Comparison of ENCODE assay signal across 29 cellular contexts in the genomic region with DNA sequence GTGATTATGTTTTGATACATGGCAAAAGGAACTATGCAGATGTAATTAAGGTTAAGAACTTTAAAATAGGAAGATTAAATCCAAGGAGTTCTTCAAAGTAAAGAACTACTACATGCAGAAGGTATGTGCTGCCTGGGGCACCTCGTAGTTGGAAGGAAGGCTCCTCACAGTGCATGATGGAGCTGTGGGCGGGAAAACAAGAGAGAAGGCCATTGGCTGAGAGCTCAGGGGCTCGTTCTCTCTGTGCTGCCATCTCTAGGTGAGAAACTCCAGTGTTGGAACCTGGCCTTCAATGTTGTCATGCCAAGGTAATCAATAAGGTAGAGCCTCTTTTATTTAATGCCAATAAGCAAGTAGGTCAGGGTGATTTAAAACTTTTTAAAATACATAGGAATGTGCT.
A peak's percentile ranks its signal among the peaks of the same experiment; 100 is the strongest.
DNase-seq lines count a peak whose midpoint lies in the region; ATAC-seq and TF ChIP-seq lines count a peak whose summit lies in the region.
"Had no signal": no experiment of that assay in that cellular context is flagged by ENCODE, and none has a peak within 500 bp of the region (broad histone marks: within the 10 kb centered on the region; RNA-seq: fewer than 3 reads in every experiment).

No MANE protein-coding gene starts in this region.

- TF ChIP-seq CTCF in epithelial cell of esophagus (IDR thresholded peaks at IDR 0.05; ENCODE audit: insufficient read depth, low read depth, low read length, missing control alignments) (no peak), progenitor cell of endocrine pancreas (IDR thresholded peaks at IDR 0.05; ENCODE audit: unreplicated experiment) (no peak)

- peaks cover 13% of the 10 kb centered on the region for H3K4me1 Mint-ChIP-seq in progenitor cell of endocrine pancreas (ENCODE audit: low read depth)
- H3K4me1 Mint-ChIP-seq: activated CD4-positive, alpha-beta memory T cell treated with anti-CD3 and anti-CD28 coated beads, Interleukin-2, amount 10 ng/mL, durations not matched to agents 7 days and 5 days had no signal

- peak; percentile 7 for DNase-seq in DMS53 (lab: John Stamatoyannopoulos, UW)
- DNase-seq in DMS53 treated with DMSO at 0.1 percent for 48 hours (lab: John Stamatoyannopoulos, UW; ENCODE audit: unreplicated experiment): no peak
- peak; percentile 83 for DNase-seq in NCI-H226
- DNase-seq in epithelial cell of esophagus (ENCODE audit: low read depth): peak; percentile 8
- no peak for DNase-seq in erythroblast (lab: John Stamatoyannopoulos, UW)
- DNase-seq in progenitor cell of endocrine pancreas (ENCODE audit: low spot score, unreplicated experiment): no peak
- no peak for DNase-seq in NCI-H510A treated with DMSO at 0.1 percent for 48 hours (lab: John Stamatoyannopoulos, UW)
- DNase-seq: activated CD4-positive, alpha-beta memory T cell treated with anti-CD3 and anti-CD28 coated beads, Interleukin-2, amount 10 ng/mL, durations not matched to agents 7 days and 5 days; activated CD8-positive, alpha-beta memory T cell treated with anti-CD3 and anti-CD28 coated beads, Interleukin-2, amount 50 U/mL, for 4 hours; activated naive CD4-positive, alpha-beta T cell treated with Interleukin-2 at 50 U/mL for 16 hours; brain microvascular endothelial cell; C1 segment of cervical spinal cord; cerebellar nuclear complex; DND-41; esophagus squamous epithelium; foreskin melanocyte; KBM-7; left cardiac atrium; NCI-H1417 treated with DMSO at 0.1 percent for 48 hours; NCI-H526 treated with DMSO at 0.1 percent for 48 hours; SHP77; stimulated activated CD4-positive, alpha-beta T cell treated with anti-CD3 and anti-CD28 coated beads, Interleukin-4, amount 100 ng/mL, for 24 hours; T-helper 2 cell had no signal

- TF ChIP-seq POLR2A in erythroblast (IDR thresholded peaks at IDR 0.05; ENCODE audit: low read length): no peak

- no peak for ATAC-seq in GM19035 (IDR thresholded peaks at IDR 0.05; ENCODE audit: unreplicated experiment)
- ATAC-seq: activated CD4-positive, CD25-positive, alpha-beta regulatory T cell treated with anti-CD3 and anti-CD28 coated beads, Interleukin-2, amount 50 U/mL, for 24 hours had no signal

- H3K4me3 Mint-ChIP-seq in progenitor cell of endocrine pancreas (ENCODE audit: low read depth): no peak overlapping the region
- H3K4me3 Mint-ChIP-seq: activated CD4-positive, alpha-beta memory T cell treated with anti-CD3 and anti-CD28 coated beads, Interleukin-2, amount 10 ng/mL, durations not matched to agents 7 days and 5 days; activated T-helper 1 cell treated with anti-CD3 and anti-CD28 coated beads, Interleukin-12 subunit alpha, Interleukin-12 subunit beta, Interleukin-2, Interleukin-4 antibody, amounts not matched to agents 30 ng/mL and 10 ng/mL and 1 ng/mL, durations not matched to agents 14 hours and 24 hours and 36 hours; nephron had no signal

- H3K4me3 ChIP-seq in epithelial cell of esophagus (ENCODE audit: low read length): no peak overlapping the region
- H3K4me3 ChIP-seq: esophagus squamous epithelium, tibial nerve had no signal

- no peaks in the 10 kb centered on the region for H3K27me3 Mint-ChIP-seq in progenitor cell of endocrine pancreas
- H3K27me3 Mint-ChIP-seq: activated CD4-positive, alpha-beta memory T cell treated with anti-CD3 and anti-CD28 coated beads, Interleukin-2, amount 10 ng/mL, durations not matched to agents 7 days and 5 days had no signal

- no peak overlapping the region for H3K27ac Mint-ChIP-seq in progenitor cell of endocrine pancreas
- H3K27ac Mint-ChIP-seq: activated CD4-positive, alpha-beta memory T cell treated with anti-CD3 and anti-CD28 coated beads, Interleukin-2, amount 10 ng/mL, durations not matched to agents 7 days and 5 days; activated T-helper 1 cell treated with anti-CD3 and anti-CD28 coated beads, Interleukin-12 subunit alpha, Interleukin-12 subunit beta, Interleukin-2, Interleukin-4 antibody, amounts not matched to agents 30 ng/mL and 10 ng/mL and 1 ng/mL, durations not matched to agents 14 hours and 24 hours and 36 hours; HFFc6; nephron had no signal

- H3K9me3 Mint-ChIP-seq in progenitor cell of endocrine pancreas (ENCODE audit: low read depth): peaks cover 4% of the 10 kb centered on the region
- H3K9me3 Mint-ChIP-seq: activated CD4-positive, alpha-beta memory T cell treated with anti-CD3 and anti-CD28 coated beads, Interleukin-2, amount 10 ng/mL, durations not matched to agents 7 days and 5 days; HFFc6; nephron had no signal

- H3K36me3 Mint-ChIP-seq in progenitor cell of endocrine pancreas (ENCODE audit: insufficient read depth): no peaks in the 10 kb centered on the region

Comparison
In these comparisons a context has a peak if more than half of its experiments do, and no peak if none do; other contexts are left out.
1. DNase-seq: peak in DMS53 (single experiment), NCI-H226 (single experiment) and epithelial cell of esophagus (single experiment); none in DMS53 treated with DMSO at 0.1 percent for 48 hours (single experiment), erythroblast (0 of 2), progenitor cell of endocrine pancreas (single experiment) and NCI-H510A treated with DMSO at 0.1 percent for 48 hours (single experiment).